In the genomic region with DNA sequence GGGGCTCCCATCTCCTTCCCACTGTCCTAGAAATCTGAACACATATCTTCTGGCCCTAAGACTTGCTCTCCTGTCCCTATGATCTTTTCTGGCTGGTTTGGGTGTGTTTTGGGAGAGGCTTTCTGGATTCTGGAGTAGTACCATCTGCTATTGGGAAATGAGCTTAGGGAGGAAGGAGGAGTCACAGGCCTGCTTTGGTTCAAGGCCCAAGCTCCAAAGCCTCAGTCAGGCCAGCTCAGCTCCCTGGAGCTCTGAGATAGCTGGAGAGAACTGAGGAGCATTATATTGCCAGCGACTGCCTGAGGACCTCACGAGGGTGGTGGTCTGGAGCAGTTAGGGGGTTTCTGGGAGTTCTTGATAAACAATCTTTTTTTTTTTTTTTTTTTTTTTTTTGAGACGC, we compare ENCODE assay signal across 21 cellular contexts. TPM values are rescaled to one million over a fixed set of nuclear protein-coding genes. Genes with fewer than 3 reads are reported as not detected.
DNase-seq lines count a peak whose midpoint lies in the region; ATAC-seq and TF ChIP-seq lines count a peak whose summit lies in the region.
"Had no signal": no experiment of that assay in that cellular context is flagged by ENCODE, and none has a peak within 500 bp of the region (broad histone marks: within the 10 kb centered on the region; RNA-seq: fewer than 3 reads in every experiment).

No MANE protein-coding gene starts in this region.

- H3K27me3 Mint-ChIP-seq in stimulated activated naive CD8-positive, alpha-beta T cell treated with anti-CD3 and anti-CD28 coated beads, Interleukin-15, amount 100 ng/mL, for 72 hours: peaks cover 7% of the 10 kb centered on the region
- H3K27me3 Mint-ChIP-seq: activated naive CD8-positive, alpha-beta T cell treated with anti-CD3 and anti-CD28 coated beads for 36 hours; IgD-negative memory B cell; type B pancreatic cell had no signal

- H3K4me1 ChIP-seq in tibial nerve: peaks cover 0 to 9% (median 3%) of the 10 kb centered on the region in 4 donors
- H3K4me1 ChIP-seq: colonic mucosa, stomach had no signal

- peak; percentile 63 for DNase-seq in NCI-H2171 treated with DMSO at 0.1 percent for 48 hours (lab: John Stamatoyannopoulos, UW)
- no peak for DNase-seq in NCI-H2171 (lab: John Stamatoyannopoulos, UW)
- peak; percentile 34 for DNase-seq in fibroblast of gingiva (ENCODE audit: low read depth)
- peak; percentile 3 for DNase-seq in iris pigment epithelial cell (ENCODE audit: low read depth)
- DNase-seq in tibial nerve (ENCODE audit: low spot score in 2 of 2): peak; percentile 26 to 28
- no peak for DNase-seq in stimulated activated naive CD8-positive, alpha-beta T cell treated with anti-CD3 and anti-CD28 coated beads, Interleukin-15, amount 100 ng/mL, for 72 hours
- no peak for DNase-seq in activated CD4-positive, alpha-beta T cell treated with anti-CD3 and anti-CD28 coated beads for 48 hours
- DNase-seq: activated CD8-positive, alpha-beta memory T cell treated with anti-CD3 and anti-CD28 coated beads, Interleukin-2, amount 50 U/mL, for 4 hours; activated naive CD8-positive, alpha-beta T cell treated with anti-CD3 and anti-CD28 coated beads for 36 hours; colonic mucosa; MG63; NCI-H1436 treated with DMSO at 0.1 percent for 48 hours; NCI-H524 treated with DMSO at 0.1 percent for 48 hours; stomach; T-helper 2 cell had no signal

- no peaks in the 10 kb centered on the region for H3K27me3 ChIP-seq in tibial nerve
- H3K27me3 ChIP-seq: BLaER1, colonic mucosa, MG63 had no signal

- TF ChIP-seq EP300 in tibial nerve (IDR thresholded peaks at IDR 0.05): no peak

- WGBS in tibial nerve, 2 donors: 41 to 59% methylated on average over 3 of the region's 3 CpGs

- H3K9me3 Mint-ChIP-seq in stimulated activated naive CD8-positive, alpha-beta T cell treated with anti-CD3 and anti-CD28 coated beads, Interleukin-15, amount 100 ng/mL, for 72 hours: no peaks in the 10 kb centered on the region
- H3K9me3 Mint-ChIP-seq: activated naive CD8-positive, alpha-beta T cell treated with anti-CD3 and anti-CD28 coated beads for 36 hours; IgD-negative memory B cell; type B pancreatic cell had no signal

- no peak overlapping the region for H3K4me3 ChIP-seq in tibial nerve
- H3K4me3 ChIP-seq: BLaER1, colonic mucosa, MG63, SK-N-MC, stomach had no signal

- ATAC-seq in stimulated activated naive CD8-positive, alpha-beta T cell treated with anti-CD3 and anti-CD28 coated beads, Interleukin-15, amount 100 ng/mL, for 72 hours: no peak
- ATAC-seq in HG02870 (IDR thresholded peaks at IDR 0.05; ENCODE audit: unreplicated experiment): no peak

- H3K27ac Mint-ChIP-seq in stimulated activated naive CD8-positive, alpha-beta T cell treated with anti-CD3 and anti-CD28 coated beads, Interleukin-15, amount 100 ng/mL, for 72 hours: no peak overlapping the region
- H3K27ac Mint-ChIP-seq: activated naive CD8-positive, alpha-beta T cell treated with anti-CD3 and anti-CD28 coated beads for 36 hours; IgD-negative memory B cell; type B pancreatic cell had no signal

- no peaks in the 10 kb centered on the region for H3K36me3 ChIP-seq in tibial nerve
- H3K36me3 ChIP-seq: BLaER1, colonic mucosa, MG63, stomach had no signal

- no peak overlapping the region for H3K4me3 Mint-ChIP-seq in stimulated activated naive CD8-positive, alpha-beta T cell treated with anti-CD3 and anti-CD28 coated beads, Interleukin-15, amount 100 ng/mL, for 72 hours
- H3K4me3 Mint-ChIP-seq: activated naive CD8-positive, alpha-beta T cell treated with anti-CD3 and anti-CD28 coated beads for 36 hours; IgD-negative memory B cell; type B pancreatic cell had no signal

- TF ChIP-seq CTCF in tibial nerve (IDR thresholded peaks at IDR 0.05): no peak

- peak overlapping the region in 1 of 4 donors; percentile 46 for H3K27ac ChIP-seq in tibial nerve
- H3K27ac ChIP-seq: BLaER1, colonic mucosa, SK-N-MC, stomach had no signal

- no peaks in the 10 kb centered on the region for H3K4me1 Mint-ChIP-seq in stimulated activated naive CD8-positive, alpha-beta T cell treated with anti-CD3 and anti-CD28 coated beads, Interleukin-15, amount 100 ng/mL, for 72 hours
- H3K4me1 Mint-ChIP-seq: activated naive CD8-positive, alpha-beta T cell treated with anti-CD3 and anti-CD28 coated beads for 36 hours; IgD-negative memory B cell had no signal

- H3K9me3 ChIP-seq in tibial nerve: no peaks in the 10 kb centered on the region
- H3K9me3 ChIP-seq: BLaER1, colonic mucosa, MG63, stomach had no signal

- no peak for TF ChIP-seq POLR2A in tibial nerve (IDR thresholded peaks at IDR 0.05)

RNA-seq across cellular contexts. Expression of gene RASGRF1, which starts 18.7 kb away (rescaled TPM):
- under 1 TPM; 0.30 to 0.98 (median 0.65) TPM for total RNA-seq in tibial nerve
- total RNA-seq: activated naive CD8-positive, alpha-beta T cell treated with anti-CD3 and anti-CD28 coated beads for 36 hours; Daoy had no signal

Comparison
In these comparisons a context has a peak if more than half of its experiments do, and no peak if none do; other contexts are left out.
1. DNase-seq: peak in NCI-H2171 treated with DMSO at 0.1 percent for 48 hours (single experiment), fibroblast of gingiva (single experiment), iris pigment epithelial cell (single experiment) and tibial nerve (2 of 2); none in NCI-H2171 (single experiment), stimulated activated naive CD8-positive, alpha-beta T cell treated with anti-CD3 and anti-CD28 coated beads, Interleukin-15, amount 100 ng/mL, for 72 hours (0 of 2) and activated CD4-positive, alpha-beta T cell treated with anti-CD3 and anti-CD28 coated beads for 48 hours (single experiment).